ENCODE assay signal across 15 cellular contexts in genomic region chr5:133273661-133274596, GRCh38.
DNase-seq lines count a peak whose midpoint lies in the region; ATAC-seq, FAIRE-seq and TF ChIP-seq lines count a peak whose summit lies in the region.
"Had no signal": no experiment of that assay in that cellular context is flagged by ENCODE, and none has a peak within 500 bp of the region (broad histone marks: within the 10 kb centered on the region; RNA-seq: fewer than 3 reads in every experiment).

No MANE protein-coding gene starts in this region.

- no peak for TF ChIP-seq POLR2A in A549 (IDR thresholded peaks at IDR 0.05; ENCODE audit: low read length)

- no peak for DNase-seq in A549 (ENCODE audit: low read depth in 1 of 2, low spot score in 1 of 2)
- DNase-seq in HFF-Myc (ENCODE audit: extremely low read depth, low read depth), result peak; percentile 47
- DNase-seq in brain pericyte (ENCODE audit: low read depth, low spot score), result peak; percentile 11
- peak; percentile 44 for DNase-seq in left kidney (ENCODE audit: low read depth, low spot score)
- no peak for DNase-seq in SK-N-DZ (ENCODE audit: low spot score)
- DNase-seq in DMS79 (lab: John Stamatoyannopoulos, UW), result no peak
- DNase-seq: activated CD4-positive, alpha-beta T cell treated with anti-CD3 and anti-CD28 coated beads for 48 hours; aorta; HCEC 1CT; NCI-H2227 treated with DMSO at 0.1 percent for 48 hours; PC-9; T-helper 17 cell had no signal

- TF ChIP-seq EP300 in A549 (IDR thresholded peaks at IDR 0.05), result no peak

- CTCF ChIA-PET in A549 (lab: Yijun Ruan, JAX), result interaction anchor here (1.2 kb wide), 1 partner anchor 18 kb away, joined by 3 read pairs; no protein-coding TSS in a partner anchor

- WGBS in A549 (ENCODE audit: missing lambda C conversion rate), result 59% methylated on average over 8 of the region's 8 CpGs

- FAIRE-seq in A549 (lab: Jason Lieb, UNC), result no peak

- no peak overlapping the region for H3K4me3 ChIP-seq in A549
- H3K4me3 ChIP-seq in HFF-Myc (replicated peaks; ENCODE audit: low read depth, low read length), result no peak overlapping the region
- H3K4me3 ChIP-seq: PC-9 had no signal

- POLR2A ChIA-PET in A549 (lab: Yijun Ruan, JAX), result no interaction called here

- TF ChIP-seq CTCF in A549 (IDR thresholded peaks at IDR 0.05) (no peak), HFF-Myc (IDR thresholded peaks at IDR 0.05; ENCODE audit: low read depth, low read length, missing control alignments) (no peak)

- ATAC-seq in A549 (peak; percentile 51 to 63; a peak in 4 of 6 replicates), GM21360 (IDR thresholded peaks at IDR 0.05; ENCODE audit: unreplicated experiment) (no peak), GM18909 (IDR thresholded peaks at IDR 0.05; ENCODE audit: poor library complexity, unreplicated experiment) (no peak)
- ATAC-seq: T-helper 17 cell had no signal

- no peak overlapping the region for H3K4me2 ChIP-seq in A549
- H3K4me2 ChIP-seq: PC-9 had no signal

- peaks cover 5% of the 10 kb centered on the region; the same call in 1 of the 3 replicates for H3K4me1 ChIP-seq in A549
- H3K4me1 ChIP-seq: parathyroid adenoma had no signal

- TF ChIP-seq RAD21 in A549 (conservative IDR thresholded peaks at IDR 0.05 in 1 of 2, IDR thresholded peaks at IDR 0.05 in 1 of 2), result no peak

- H3K27ac ChIP-seq in A549, result no peak overlapping the region
- H3K27ac ChIP-seq: parathyroid adenoma, PC-9 had no signal

- no peaks in the 10 kb centered on the region for H3K9me3 ChIP-seq in A549

TF ChIP-seq in A549, 52 proteins besides CTCF, POLR2A, EP300 and RAD21:
- TF ChIP-seq MAFK (IDR thresholded peaks at IDR 0.05; ENCODE audit: partially characterized antibody) (no peak), NR3C1 (IDR thresholded peaks at IDR 0.05) (no peak), HOXB5 (CRISPR knock-in tag; IDR thresholded peaks at IDR 0.05) (no peak), CHD4 (IDR thresholded peaks at IDR 0.05; ENCODE audit: borderline replicate concordance) (no peak), EHF (CRISPR knock-in tag; IDR thresholded peaks at IDR 0.05) (no peak), MYC (IDR thresholded peaks at IDR 0.05; ENCODE audit: borderline replicate concordance, low read length) (no peak), NFE2L2 (conservative IDR thresholded peaks at IDR 0.05; ENCODE audit: low read length) (no peak), REST (IDR thresholded peaks at IDR 0.05) (no peak), RFX5 (IDR thresholded peaks at IDR 0.05) (no peak), MAZ (IDR thresholded peaks at IDR 0.05; ENCODE audit: borderline replicate concordance, low read depth, low read length) (no peak), ZNF302 (CRISPR knock-in tag; IDR thresholded peaks at IDR 0.05) (no peak), JUN (IDR thresholded peaks at IDR 0.05) (no peak), NPAS2 (CRISPR knock-in tag; IDR thresholded peaks at IDR 0.05; ENCODE audit: borderline replicate concordance) (no peak), CHD2 (IDR thresholded peaks at IDR 0.05; ENCODE audit: low read length, partially characterized antibody) (no peak), RCOR1 (IDR thresholded peaks at IDR 0.05; ENCODE audit: low read depth, low read length) (no peak), HOXB13 (CRISPR knock-in tag; IDR thresholded peaks at IDR 0.05; ENCODE audit: low read depth) (no peak)

Comparison
In these comparisons a context has a peak if more than half of its experiments do, and no peak if none do; other contexts are left out.
1. ATAC-seq: peak in A549 (2 of 2); none in GM21360 (single experiment) and GM18909 (single experiment).
2. DNase-seq: peak in HFF-Myc (single experiment), brain pericyte (single experiment) and left kidney (single experiment); none in A549 (0 of 2), SK-N-DZ (single experiment) and DMS79 (single experiment).